Comparison of ENCODE assay signal across 8 cellular contexts in the genomic region with DNA sequence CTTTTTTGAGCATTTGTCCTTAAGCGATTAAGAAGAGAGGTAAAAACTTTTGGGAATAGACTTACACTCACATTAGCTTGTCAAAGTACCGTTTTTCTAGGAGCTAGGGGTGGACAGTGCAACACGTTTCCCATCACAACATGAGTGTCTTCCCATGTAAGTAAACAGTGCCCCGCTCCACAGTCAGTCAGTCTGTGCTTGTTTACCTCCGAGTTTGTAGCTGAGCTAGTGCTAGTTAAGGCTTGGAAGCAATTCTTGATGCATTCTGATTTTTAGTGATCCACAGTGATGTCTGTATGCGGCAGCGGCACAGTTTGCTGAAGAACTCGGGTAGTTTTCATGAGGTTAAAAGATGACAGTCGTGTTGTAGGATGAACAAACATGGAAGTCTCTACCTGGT. TPM values are rescaled to one million over a fixed set of nuclear protein-coding genes. Genes with fewer than 3 reads are reported as not detected.
A peak's percentile ranks its signal among the peaks of the same experiment; 100 is the strongest.
DNase-seq lines count a peak whose midpoint lies in the region; ATAC-seq and TF ChIP-seq lines count a peak whose summit lies in the region.

No MANE protein-coding gene starts in this region.

- ATAC-seq in HCT116 (no peak), GM18505 (IDR thresholded peaks at IDR 0.05; ENCODE audit: unreplicated experiment) (no peak), GM21381 (IDR thresholded peaks at IDR 0.05; ENCODE audit: unreplicated experiment) (no peak)
- ATAC-seq in activated T-cell treated with anti-CD3 and anti-CD28 coated beads, Interleukin-2, amount 50 U/mL, for 72 hours (replicated peaks in 1 of 2): no peak

- H3K9ac ChIP-seq in HCT116 (ENCODE audit: low read length) (peak overlapping the region; percentile 73), smooth muscle cell (ENCODE audit: low read depth) (peak overlapping the region; percentile 97)

- no peaks in the 10 kb centered on the region for H3K27me3 Mint-ChIP-seq in activated T-cell treated with anti-CD3 and anti-CD28 coated beads, Interleukin-2, amount 50 U/mL, for 72 hours (ENCODE audit: low read depth)

- POLR2A ChIA-PET in HCT116 (lab: Charles Lee): no interaction called here

- H3K27ac ChIP-seq in HCT116 (ENCODE audit: low read depth, low read length) (peak overlapping the region; percentile 83), iPS DF 6.9 (ENCODE audit: low read length) (no peak overlapping the region), smooth muscle cell (ENCODE audit: low read depth) (peak overlapping the region; percentile 98)

- H3K4me2 ChIP-seq in HCT116 (ENCODE audit: low read length) (peak overlapping the region; percentile 78), smooth muscle cell (peak overlapping the region; percentile 96)

- intact Hi-C loops in HCT116 (cut with micrococcal nuclease): loop anchor here (2.0 kb wide), 1 partner anchor 114 kb away; a partner anchor contains a TSS

- TF ChIP-seq RAD21 in HCT116 (IDR thresholded peaks at IDR 0.05; ENCODE audit: low read depth): no peak

- H3K4me1 ChIP-seq in HCT116 (ENCODE audit: control insufficient read depth in 1 of 2, insufficient read depth in 2 of 2, low read length in 2 of 2) (peaks cover 8 to 14% of the 10 kb centered on the region in 2 experiments; a peak in 3 of 4 replicates), iPS DF 6.9 (ENCODE audit: control insufficient read depth, insufficient read depth, low read length) (peaks cover 2% of the 10 kb centered on the region; the same call in 1 of the 2 replicates), smooth muscle cell (ENCODE audit: low read depth) (peaks cover 4% of the 10 kb centered on the region)

- H2AFZ ChIP-seq in HCT116 (ENCODE audit: low read depth, low read length, poor library complexity, severe bottlenecking) (no peak overlapping the region), smooth muscle cell (ENCODE audit: low read depth) (peak overlapping the region; percentile 89)

- WGBS in iPS DF 6.9 (ENCODE audit: insufficient coverage, insufficient read length): no CpG with 5 or more reads among the region's 9 CpGs
- 25% methylated on average over 9 of the region's 9 CpGs for WGBS in smooth muscle cell (ENCODE audit: low lambda C conversion rate)

- TF ChIP-seq CTCF in AG09309 (IDR thresholded peaks at IDR 0.05; ENCODE audit: control insufficient read depth, insufficient read depth, low read depth, low read length, missing control alignments): no peak
- TF ChIP-seq CTCF in HCT116 (IDR thresholded peaks at IDR 0.05 in 2 of 3, conservative IDR thresholded peaks at IDR 0.05 in 1 of 3; ENCODE audit: borderline replicate concordance in 1 of 3, insufficient read depth in 1 of 3, low read depth in 2 of 3, low read length in 2 of 3): no peak
- TF ChIP-seq CTCF in smooth muscle cell (IDR thresholded peaks at IDR 0.05; ENCODE audit: borderline replicate concordance, insufficient read depth, poor library complexity, severe bottlenecking): no peak

- H3F3A ChIP-seq in smooth muscle cell (ENCODE audit: low read depth): peaks cover 17% of the 10 kb centered on the region

- peak overlapping the region; percentile 96 to 97 for H3K4me3 Mint-ChIP-seq in activated T-cell treated with anti-CD3 and anti-CD28 coated beads, Interleukin-2, amount 50 U/mL, for 72 hours

- H3K36me3 ChIP-seq in HCT116 (ENCODE audit: control insufficient read depth in 1 of 2, insufficient read depth in 2 of 2, low read length in 2 of 2) (no peaks in the 10 kb centered on the region), iPS DF 6.9 (ENCODE audit: control insufficient read depth, insufficient read depth, low read length) (no peaks in the 10 kb centered on the region), smooth muscle cell (ENCODE audit: low read depth) (no peaks in the 10 kb centered on the region)

- H3K9me3 ChIP-seq in HCT116 (ENCODE audit: control insufficient read depth in 1 of 2, insufficient read depth in 1 of 2, low read depth in 1 of 2, low read length in 2 of 2): no peaks in the 10 kb centered on the region
- no peaks in the 10 kb centered on the region for H3K9me3 ChIP-seq in iPS DF 6.9 (ENCODE audit: control insufficient read depth, insufficient read depth, low read length)
- no peaks in the 10 kb centered on the region for H3K9me3 ChIP-seq in smooth muscle cell (replicated peaks; ENCODE audit: low read depth)

- RAD21 ChIA-PET in HCT116 (lab: Charles Lee; ENCODE audit: low non-redundant PET in 1 of 2, low total read pairs in 2 of 2, uncharacterized antibody in 2 of 2, unreplicated experiment in 2 of 2): no interaction called here

- H4K20me1 ChIP-seq in HCT116 (ENCODE audit: insufficient read depth) (no peaks in the 10 kb centered on the region), smooth muscle cell (ENCODE audit: low read depth) (peaks cover 46% of the 10 kb centered on the region)

- no peaks in the 10 kb centered on the region for H3K9me2 ChIP-seq in HCT116 (ENCODE audit: insufficient read depth)

- DNase-seq in AG09309 (ENCODE audit: low read depth) (no peak), HCT116 (ENCODE audit: low read depth, low spot score) (no peak), iPS DF 6.9 (ENCODE audit: low read depth, low spot score) (no peak), smooth muscle cell (lab: John Stamatoyannopoulos, UW; ENCODE audit: unreplicated experiment) (no peak)
- DNase-seq in activated T-cell treated with anti-CD3 and anti-CD28 coated beads, Interleukin-2, amount 50 U/mL, for 72 hours: peak in 1 of 2 donors; percentile 4
- DNase-seq in stimulated activated CD8-positive, alpha-beta memory T cell treated with anti-CD3 and anti-CD28 coated beads, Interleukin-4, amount 100 ng/mL, for 48 hours: no peak

- BruUV-seq in HCT116 (replicated peaks; lab: Mats Ljungman, UMichigan): TSS peak; percentile 59

- CTCF ChIA-PET in HCT116 (lab: Charles Lee): no interaction called here

- H3K27me3 ChIP-seq in HCT116 (ENCODE audit: insufficient read depth, low read length) (no peaks in the 10 kb centered on the region), iPS DF 6.9 (ENCODE audit: control insufficient read depth, insufficient read depth, low read length) (no peaks in the 10 kb centered on the region), smooth muscle cell (ENCODE audit: low read depth) (no peaks in the 10 kb centered on the region)

- TF ChIP-seq POLR2A in HCT116 (IDR thresholded peaks at IDR 0.05; ENCODE audit: borderline replicate concordance, extremely low read depth, insufficient read depth, insufficient read length) (no peak), GM18505 (IDR thresholded peaks at IDR 0.05; ENCODE audit: borderline replicate concordance, extremely low read depth, insufficient read depth, insufficient read length) (no peak)

- H3K27ac Mint-ChIP-seq in activated T-cell treated with anti-CD3 and anti-CD28 coated beads, Interleukin-2, amount 50 U/mL, for 72 hours: peak overlapping the region; percentile 97

- H3K9me3 Mint-ChIP-seq in activated T-cell treated with anti-CD3 and anti-CD28 coated beads, Interleukin-2, amount 50 U/mL, for 72 hours: no peaks in the 10 kb centered on the region

- no peaks in the 10 kb centered on the region for H3K36me3 Mint-ChIP-seq in activated T-cell treated with anti-CD3 and anti-CD28 coated beads, Interleukin-2, amount 50 U/mL, for 72 hours (ENCODE audit: insufficient read depth in 2 of 2)

- H3K4me3 ChIP-seq in AG09309 (ENCODE audit: control insufficient read depth, low read depth, low read length) (peak overlapping the region; percentile 69), HCT116 (replicated peaks in 1 of 2; ENCODE audit: low read depth in 1 of 2, low read length in 2 of 2) (peak overlapping the region; percentile 87 to 88), iPS DF 6.9 (ENCODE audit: low read length) (peak overlapping the region; percentile 98; the same call in 1 of the 2 replicates), smooth muscle cell (peak overlapping the region; percentile 93)

- H3K4me1 Mint-ChIP-seq in activated T-cell treated with anti-CD3 and anti-CD28 coated beads, Interleukin-2, amount 50 U/mL, for 72 hours (ENCODE audit: low read depth): peaks cover 47% of the 10 kb centered on the region

- H3K79me2 ChIP-seq in HCT116 (ENCODE audit: insufficient read depth, low read length) (peaks cover 53% of the 10 kb centered on the region), smooth muscle cell (ENCODE audit: low read depth) (peaks cover 55% of the 10 kb centered on the region)

TF ChIP-seq in HCT116, 20 proteins besides CTCF, POLR2A, EP300 and RAD21:
- TF ChIP-seq EZH2phosphoT487 (IDR thresholded peaks at IDR 0.05; ENCODE audit: borderline replicate concordance) (no peak), CBX3 (IDR thresholded peaks at IDR 0.05; ENCODE audit: low read depth) (0 out of 2 replicates have a peak, but pooled peaks have one; percentile 4)

RNA-seq across cellular contexts. Expression of a gene that starts 0.9 kb away (rescaled TPM):
- 25.3 TPM for total RNA-seq in HCT116 (2021; ENCODE audit: unreplicated experiment)
- polyA plus RNA-seq in HCT116 (2012): 18.0 and 21.3 TPM in 2 replicates
- total RNA-seq in activated T-cell treated with anti-CD3 and anti-CD28 coated beads, Interleukin-2, amount 50 U/mL, for 72 hours: 10 to 100 TPM; 26.0 to 28.7 TPM
- total RNA-seq in smooth muscle cell: 34.8 and 41.0 TPM in 2 replicates
- 12.2 and 12.8 TPM in 2 replicates for polyA plus RNA-seq in smooth muscle cell
